ENCODE assay signal across 8 cellular contexts in the genomic region with DNA sequence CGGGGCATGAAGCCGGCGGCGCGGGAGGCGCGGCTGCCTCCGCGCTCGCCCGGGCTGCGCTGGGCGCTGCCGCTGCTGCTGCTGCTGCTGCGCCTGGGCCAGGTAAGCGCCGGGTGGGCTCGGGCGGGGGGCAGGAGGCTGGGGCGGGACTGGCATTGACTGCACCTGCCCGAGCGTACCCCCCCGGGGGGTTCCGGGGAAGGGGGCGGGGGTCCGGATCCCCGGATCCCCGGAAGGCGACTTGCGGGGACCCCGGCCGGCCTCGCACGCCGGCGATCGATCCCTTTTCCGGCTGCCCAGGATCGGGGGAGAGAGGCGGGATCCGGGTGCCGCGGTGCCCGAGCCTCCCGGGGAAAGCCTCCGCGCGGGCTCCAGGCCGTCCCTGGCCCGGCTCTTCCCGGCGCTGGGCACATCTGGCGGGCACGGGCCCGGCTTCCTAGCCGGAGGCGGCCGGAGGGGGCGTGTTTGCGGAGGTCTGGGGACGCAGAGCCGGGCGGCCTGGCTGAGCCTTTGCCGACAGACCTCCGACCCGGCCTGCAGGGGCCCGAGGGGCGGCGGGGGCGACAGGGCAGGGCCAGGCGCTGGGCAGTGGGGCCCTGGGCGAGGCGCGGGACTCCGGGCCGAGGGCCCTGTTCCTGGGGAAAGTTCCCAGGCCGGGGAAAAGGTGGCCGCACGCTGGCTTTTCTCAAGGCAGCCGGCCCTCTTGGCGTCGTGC. TPM values are rescaled to one million over a fixed set of nuclear protein-coding genes. Genes with fewer than 3 reads are reported as not detected.
DNase-seq lines count a peak whose midpoint lies in the region; ATAC-seq and TF ChIP-seq lines count a peak whose summit lies in the region.

No MANE protein-coding gene starts in this region.

- H3K9me3 ChIP-seq in WERI-Rb-1 (ENCODE audit: severe bottlenecking) (no peaks in the 10 kb centered on the region), muscle layer of colon (ENCODE audit: low read length) (no peaks in the 10 kb centered on the region), uterus (no peaks in the 10 kb centered on the region)

- H3K4me1 ChIP-seq in muscle layer of colon (ENCODE audit: insufficient read depth, low read length) (peaks cover 8% of the 10 kb centered on the region), uterus (peaks cover 0 to 14% of the 10 kb centered on the region in 2 donors)

- peak overlapping the region; percentile 65 for H3K4me3 ChIP-seq in WERI-Rb-1 (ENCODE audit: low read depth, low read length)
- H3K4me3 ChIP-seq in epithelial cell of esophagus (ENCODE audit: low read length): peak overlapping the region; percentile 45
- peak overlapping the region; percentile 47 to 50 for H3K4me3 ChIP-seq in muscle layer of colon (ENCODE audit: low read depth in 1 of 2, low read length in 2 of 2)
- peak overlapping the region; percentile 44 to 72 for H3K4me3 ChIP-seq in uterus

- H3K9ac ChIP-seq in muscle layer of colon (ENCODE audit: low read length): no peak overlapping the region

- H3K27me3 ChIP-seq in WERI-Rb-1 (ENCODE audit: insufficient read depth, low read depth, severe bottlenecking): no peaks in the 10 kb centered on the region
- no peaks in the 10 kb centered on the region for H3K27me3 ChIP-seq in muscle layer of colon (ENCODE audit: control insufficient read depth in 1 of 2, insufficient read depth in 2 of 2, low read length in 2 of 2)
- no peaks in the 10 kb centered on the region for H3K27me3 ChIP-seq in uterus

- TF ChIP-seq POLR2A in uterus (IDR thresholded peaks at IDR 0.05): no peak

- TF ChIP-seq CTCF in WERI-Rb-1 (IDR thresholded peaks at IDR 0.05; ENCODE audit: low read depth, low read length) (peak; percentile 20; the same call in 1 of the 2 replicates), epithelial cell of esophagus (IDR thresholded peaks at IDR 0.05; ENCODE audit: insufficient read depth, low read depth, low read length, missing control alignments) (no peak), uterus (IDR thresholded peaks at IDR 0.05) (no peak)

- no peaks in the 10 kb centered on the region for H3K36me3 ChIP-seq in WERI-Rb-1
- no peaks in the 10 kb centered on the region for H3K36me3 ChIP-seq in muscle layer of colon (ENCODE audit: insufficient read depth, low read length)
- H3K36me3 ChIP-seq in uterus: no peaks in the 10 kb centered on the region

- no peak overlapping the region for H3K27ac ChIP-seq in WERI-Rb-1
- peak overlapping the region; percentile 45 for H3K27ac ChIP-seq in muscle layer of colon (ENCODE audit: low read depth, low read length)
- H3K27ac ChIP-seq in uterus: peak overlapping the region; percentile 14 to 55

- ATAC-seq in GM19397 (IDR thresholded peaks at IDR 0.05; ENCODE audit: unreplicated experiment) (peak; percentile 67), HG03469 (IDR thresholded peaks at IDR 0.05; ENCODE audit: unreplicated experiment) (peak; percentile 37)

- intact Hi-C loops in uterus (cut with DNase I; ENCODE audit: low total_unique reads): no loop called here

- DNase-seq in D341Med (ENCODE audit: low spot score) (peak; percentile 76), WERI-Rb-1 (peak; percentile 45), epithelial cell of esophagus (ENCODE audit: low read depth) (peak; percentile 29), uterus (peak in 1 of 2 donors; percentile 35), A172 (ENCODE audit: low spot score) (no peak)

RNA-seq across cellular contexts. Expression of a gene that starts 0.7 kb away (rescaled TPM):
- 10 to 100 TPM in 1 of 4 donors, 1 to 10 TPM in 3; 2.1 to 22.1 (median 7.1) TPM for total RNA-seq in uterus
- total RNA-seq in A172 (2014; rRNA removed; shearing (Covaris generic)): 15.2 and 15.8 TPM in 2 replicates
